ENCODE assay signal across 13 cellular contexts in genomic region chr21:44368711-44369446, GRCh38. TPM values are rescaled to one million over a fixed set of nuclear protein-coding genes. Genes with fewer than 3 reads are reported as not detected.
DNase-seq lines count a peak whose midpoint lies in the region; ATAC-seq and TF ChIP-seq lines count a peak whose summit lies in the region.
"Had no signal": no experiment of that assay in that cellular context is flagged by ENCODE, and none has a peak within 500 bp of the region (broad histone marks: within the 10 kb centered on the region; RNA-seq: fewer than 3 reads in every experiment).

No MANE protein-coding gene starts in this region.

- in situ Hi-C loops in Panc1 (cut with HindIII; ENCODE audit: low pct_unique_long_range_greater_than_20kb, low sequenced_read_pairs), result no loop called here
- in situ Hi-C loops in transverse colon (cut with MboI; ENCODE audit: low pct_ligation_motif_present in 1 of 4, low pct_unique_long_range_greater_than_20kb in 1 of 4, low sequenced_read_pairs in 3 of 4), result loop anchor here in 1 of 4 donors (25.0 kb wide), 1 partner anchor 107 kb away; the partner anchor contains the start of gene DNMT3L

- WGBS in transverse colon (ENCODE audit: low coverage in 1 of 2), 2 donors, result 36% methylated on average over 35 of the region's 35 CpGs; no CpG with 5 or more reads in 1 of the 2 donors

- intact Hi-C loops in Panc1 (cut with micrococcal nuclease; ENCODE audit: unreplicated experiment), result no loop called here
- intact Hi-C loops in sciatic nerve (cut with DNase I), result no loop called here
- intact Hi-C loops in transverse colon (cut with DNase I; ENCODE audit: low total_unique reads), result no loop called here

- no TSS peak for BruUV-seq in Panc1 (replicated peaks; lab: Mats Ljungman, UMichigan)

- DNase-seq in SHP77 (lab: John Stamatoyannopoulos, UW) (peak; percentile 18 to 24), SHP77 treated with DMSO at 0.1 percent for 48 hours (lab: John Stamatoyannopoulos, UW) (no peak), Panc1 (ENCODE audit: low read depth, low spot score) (no peak), immature natural killer cell (peak in 2 of 3 donors; percentile 25 to 29), sciatic nerve (ENCODE audit: low spot score) (peak; percentile 51), transverse colon (no peak)
- no peak for DNase-seq in activated CD4-positive, alpha-beta T cell treated with anti-CD3 and anti-CD28 coated beads, Interleukin-2, amount 50 U/mL, for 48 hours
- DNase-seq: AML-193; effector CD8-positive, alpha-beta T cell; MG63; T-helper 17 cell had no signal

- peaks cover 0 to 6% (median 5%) of the 10 kb centered on the region in 3 donors for H3K27me3 Mint-ChIP-seq in immature natural killer cell (ENCODE audit: low read depth in 3 of 3)
- H3K27me3 Mint-ChIP-seq: T-helper 17 cell had no signal

- no peak; the same call in 1 of the 2 replicates for TF ChIP-seq CTCF in Panc1 (IDR thresholded peaks at IDR 0.05)
- TF ChIP-seq CTCF in transverse colon (IDR thresholded peaks at IDR 0.05), result no peak

- no peaks in the 10 kb centered on the region for H3K9me3 ChIP-seq in Panc1 (ENCODE audit: control insufficient read depth, insufficient read depth, low read depth, low read length)
- no peaks in the 10 kb centered on the region for H3K9me3 ChIP-seq in transverse colon
- H3K9me3 ChIP-seq: MG63 had no signal

- TF ChIP-seq POLR2A in transverse colon (IDR thresholded peaks at IDR 0.05), result no peak

- POLR2A ChIA-PET in Panc1 (lab: Charles Lee), result no interaction called here

- H3K9me3 Mint-ChIP-seq in immature natural killer cell, result no peaks in the 10 kb centered on the region

- H3K27me3 ChIP-seq in Panc1 (ENCODE audit: control insufficient read depth, insufficient read depth, low read length) (no peaks in the 10 kb centered on the region), transverse colon (peaks cover 32% of the 10 kb centered on the region)

- no peak for TF ChIP-seq EP300 in transverse colon (IDR thresholded peaks at IDR 0.05; ENCODE audit: low read depth)

- H3K4me3 Mint-ChIP-seq in immature natural killer cell, result peak overlapping the region in 1 of 5 donors; percentile 42
- H3K4me3 Mint-ChIP-seq: T-helper 17 cell had no signal

- no peaks in the 10 kb centered on the region for H3K4me1 ChIP-seq in Panc1 (ENCODE audit: control insufficient read depth, insufficient read depth, low read length)
- H3K4me1 ChIP-seq in transverse colon, result peaks cover 3 to 6% (median 4%) of the 10 kb centered on the region in 4 donors

- peaks cover 22 to 31% of the 10 kb centered on the region in 2 donors for H3K4me1 Mint-ChIP-seq in immature natural killer cell

- H3K27ac ChIP-seq in Panc1 (ENCODE audit: low read length) (no peak overlapping the region), transverse colon (no peak overlapping the region)
- H3K27ac ChIP-seq: tibial nerve had no signal

- H3K36me3 ChIP-seq in Panc1 (ENCODE audit: control insufficient read depth, insufficient read depth, low read length) (no peaks in the 10 kb centered on the region), transverse colon (no peaks in the 10 kb centered on the region)
- H3K36me3 ChIP-seq: MG63, tibial nerve had no signal

- CTCF ChIA-PET in Panc1 (lab: Charles Lee), result interaction anchor here (0.8 kb wide), 1 partner anchor 8 kb away, joined by 3 read pairs; no protein-coding TSS in a partner anchor

- H3K4me3 ChIP-seq in Panc1 (ENCODE audit: low read depth in 2 of 2, low read length in 2 of 2) (peak overlapping the region in 1 of 2 experiments; percentile 11; a peak in 1 of 4 replicates), transverse colon (no peak overlapping the region)
- H3K4me3 ChIP-seq: MG63, tibial nerve had no signal

- H3K27ac Mint-ChIP-seq in immature natural killer cell, result no peak overlapping the region
- H3K27ac Mint-ChIP-seq: T-helper 17 cell had no signal

- ATAC-seq in Panc1 (peak; percentile 62; the same call in 1 of the 2 replicates), sciatic nerve (no peak), HG02840 (IDR thresholded peaks at IDR 0.05; ENCODE audit: low FRiP score, unreplicated experiment) (no peak)
- ATAC-seq: T-helper 17 cell had no signal

- H3K36me3 Mint-ChIP-seq in immature natural killer cell, result peaks cover 17 to 35% (median 28%) of the 10 kb centered on the region in 3 donors

RNA-seq across cellular contexts. Expression of gene TRPM2, which starts 15.5 kb away (rescaled TPM):
- total RNA-seq in Panc1 (2021; ENCODE audit: unreplicated experiment), result 0.26 TPM
- polyA plus RNA-seq in Panc1 (2012; ENCODE audit: insufficient read length), result 0.21 TPM
- 10 to 100 TPM in 1 of 3 donors, 1 to 10 TPM in 2; 3.0 to 11.1 (median 4.4) TPM for polyA plus RNA-seq in immature natural killer cell
- total RNA-seq in sciatic nerve, result 9.9 TPM
- total RNA-seq in transverse colon, result 1 to 10 TPM in 3 of 4 donors, not detected in 1; 2.3 to 2.9 (median 2.6) TPM

RNA-seq across cellular contexts. Expression of gene CFAP410, which starts 29.7 kb away (rescaled TPM):
- total RNA-seq in Panc1 (2021; ENCODE audit: unreplicated experiment), result 11.8 TPM
- polyA plus RNA-seq in Panc1 (2012; ENCODE audit: insufficient read length), result 21.0 TPM
- 10 to 100 TPM; 30.0 to 36.4 (median 31.6) TPM for polyA plus RNA-seq in immature natural killer cell
- total RNA-seq in sciatic nerve, result 26.7 TPM
- 10 to 100 TPM; 17.2 to 41.3 (median 32.2) TPM for total RNA-seq in transverse colon

Comparison
In these comparisons a context has a peak if more than half of its experiments do, and no peak if none do; other contexts are left out.
1. DNase-seq: peak in SHP77 (2 of 2), immature natural killer cell (2 of 3) and sciatic nerve (single experiment); none in SHP77 treated with DMSO at 0.1 percent for 48 hours (single experiment), Panc1 (single experiment), transverse colon (single experiment) and activated CD4-positive, alpha-beta T cell treated with anti-CD3 and anti-CD28 coated beads, Interleukin-2, amount 50 U/mL, for 48 hours (0 of 2).